Comparison of ENCODE assay signal across 20 cellular contexts in genomic region chr1:41633764-41634163, GRCh38.
A peak's percentile ranks its signal among the peaks of the same experiment; 100 is the strongest.
DNase-seq lines count a peak whose midpoint lies in the region; ATAC-seq, FAIRE-seq and TF ChIP-seq lines count a peak whose summit lies in the region.
"Had no signal": no experiment of that assay in that cellular context is flagged by ENCODE, and none has a peak within 500 bp of the region (broad histone marks: within the 10 kb centered on the region; RNA-seq: fewer than 3 reads in every experiment).

No MANE protein-coding gene starts in this region.

- no peak overlapping the region for H3K4me2 ChIP-seq in mammary epithelial cell (ENCODE audit: insufficient read depth, low read depth, low read length)
- H3K4me2 ChIP-seq in astrocyte (ENCODE audit: low read length) = peak overlapping the region; percentile 48

- H3K27ac Mint-ChIP-seq in astrocyte (ENCODE audit: unreplicated experiment) = peak overlapping the region; percentile 91
- H3K27ac Mint-ChIP-seq in stimulated activated effector memory CD8-positive, alpha-beta T cell treated with anti-CD3 and anti-CD28 coated beads, Interleukin-12 subunit alpha, Interleukin-12 subunit beta, amount 100 ng/mL, for 72 hours = peak overlapping the region; percentile 45
- H3K27ac Mint-ChIP-seq: endodermal cell, progenitor cell of endocrine pancreas had no signal

- CTCF ChIA-PET in mammary epithelial cell (lab: Charles Lee; ENCODE audit: low non-redundant PET) = no interaction called here

- dilution Hi-C loops in mammary epithelial cell (cut with HindIII; ENCODE audit: low sequenced_read_pairs) = no loop called here

- no peaks in the 10 kb centered on the region for H3K9me3 Mint-ChIP-seq in astrocyte (ENCODE audit: unreplicated experiment)
- H3K9me3 Mint-ChIP-seq in stimulated activated effector memory CD8-positive, alpha-beta T cell treated with anti-CD3 and anti-CD28 coated beads, Interleukin-12 subunit alpha, Interleukin-12 subunit beta, amount 100 ng/mL, for 72 hours = no peaks in the 10 kb centered on the region
- H3K9me3 Mint-ChIP-seq: endodermal cell; naive thymus-derived CD8-positive, alpha-beta T cell had no signal

- in situ Hi-C loops in mammary epithelial cell (cut with MboI; ENCODE audit: low sequenced_read_pairs in 2 of 2) = no loop called here

- H3K27me3 ChIP-seq in mammary epithelial cell (ENCODE audit: insufficient read depth, low read length) (no peaks in the 10 kb centered on the region), breast epithelium (no peaks in the 10 kb centered on the region), astrocyte (ENCODE audit: insufficient read depth, low read length) (no peaks in the 10 kb centered on the region), heart right ventricle (no peaks in the 10 kb centered on the region)

- peaks cover 45% of the 10 kb centered on the region for H3K4me1 Mint-ChIP-seq in astrocyte (ENCODE audit: low read depth, unreplicated experiment)
- H3K4me1 Mint-ChIP-seq in stimulated activated effector memory CD8-positive, alpha-beta T cell treated with anti-CD3 and anti-CD28 coated beads, Interleukin-12 subunit alpha, Interleukin-12 subunit beta, amount 100 ng/mL, for 72 hours = peaks cover 55% of the 10 kb centered on the region
- H3K4me1 Mint-ChIP-seq: endodermal cell had no signal

- no peak overlapping the region for H3K27ac ChIP-seq in mammary epithelial cell (ENCODE audit: insufficient read depth, low read depth, low read length)
- peak overlapping the region in 1 of 2 donors; percentile 37 for H3K27ac ChIP-seq in breast epithelium
- H3K27ac ChIP-seq in astrocyte (ENCODE audit: low read depth, low read length) = peak overlapping the region; percentile 35
- H3K27ac ChIP-seq in heart right ventricle = no peak overlapping the region

- TF ChIP-seq CTCF in mammary epithelial cell (conservative IDR thresholded peaks at IDR 0.05 in 1 of 2, IDR thresholded peaks at IDR 0.05 in 1 of 2; ENCODE audit: extremely low read depth in 1 of 2, insufficient read depth in 1 of 2, low read depth in 1 of 2, low read length in 2 of 2) (no peak), breast epithelium (IDR thresholded peaks at IDR 0.05) (no peak), astrocyte (IDR thresholded peaks at IDR 0.05; ENCODE audit: insufficient read depth, low read depth, low read length) (no peak), heart right ventricle (IDR thresholded peaks at IDR 0.05) (no peak)

- intact Hi-C loops in mammary epithelial cell (cut with micrococcal nuclease) (no loop called here), breast epithelium (cut with DNase I; ENCODE audit: low total_unique reads) (loop anchor here (1.0 kb wide), 1 partner anchor 46 kb away; no protein-coding TSS in a partner anchor), heart right ventricle (cut with DNase I) (no loop called here)

- H3K36me3 ChIP-seq in mammary epithelial cell (ENCODE audit: insufficient read depth, low read length) (no peaks in the 10 kb centered on the region), breast epithelium (no peaks in the 10 kb centered on the region), astrocyte (ENCODE audit: insufficient read depth, low read length) (no peaks in the 10 kb centered on the region), heart right ventricle (no peaks in the 10 kb centered on the region)

- no peak overlapping the region for H2AFZ ChIP-seq in mammary epithelial cell (ENCODE audit: low read depth, low read length)
- H2AFZ ChIP-seq in astrocyte (ENCODE audit: low read depth, low read length) = no peak overlapping the region

- peak; percentile 46 for DNase-seq in mammary epithelial cell
- DNase-seq in breast epithelium (ENCODE audit: low spot score in 2 of 2) = no peak
- peak; percentile 74 for DNase-seq in M059J (ENCODE audit: low read depth)
- peak; percentile 51 for DNase-seq in astrocyte (ENCODE audit: low read depth)
- DNase-seq in stimulated activated effector memory CD8-positive, alpha-beta T cell treated with anti-CD3 and anti-CD28 coated beads, Interleukin-12 subunit alpha, Interleukin-12 subunit beta, amount 100 ng/mL, for 72 hours (ENCODE audit: low spot score in 2 of 2) = no peak
- DNase-seq in NCI-H748 (lab: John Stamatoyannopoulos, UW; ENCODE audit: unreplicated experiment) = no peak
- DNase-seq in NCI-H2171 treated with DMSO at 0.1 percent for 48 hours (lab: John Stamatoyannopoulos, UW) = no peak
- DNase-seq in heart right ventricle = no peak
- DNase-seq: activated CD4-positive, CD25-positive, alpha-beta regulatory T cell treated with anti-CD3 and anti-CD28 coated beads, Interleukin-2, amount 50 U/mL, for 72 hours; anterior cingulate cortex; Caco-2; endodermal cell; naive thymus-derived CD8-positive, alpha-beta T cell; NCI-H1105 treated with DMSO at 0.1 percent for 48 hours; NCI-H524 treated with DMSO at 0.1 percent for 48 hours; SIG-M5; small intestine; stimulated activated CD4-positive, alpha-beta T cell treated with anti-CD3 and anti-CD28 coated beads, Interleukin-4, amount 100 ng/mL, for 24 hours had no signal

- no TSS peak for BruUV-seq in mammary epithelial cell (replicated peaks; lab: Mats Ljungman, UMichigan)

- H3K9ac ChIP-seq in mammary epithelial cell (ENCODE audit: insufficient read depth, low read length) = no peak overlapping the region
- H3K9ac ChIP-seq in astrocyte (ENCODE audit: low read length) = peak overlapping the region; percentile 23

- 29% methylated on average over 5 of the region's 5 CpGs for WGBS in mammary epithelial cell (ENCODE audit: low coverage, missing lambda C conversion rate)
- WGBS in heart right ventricle, 2 donors = 59 to 70% methylated on average over 5 of the region's 5 CpGs

- H3K9me3 ChIP-seq in mammary epithelial cell (replicated peaks; ENCODE audit: insufficient read depth, low read length) = no peaks in the 10 kb centered on the region
- H3K9me3 ChIP-seq in breast epithelium = no peaks in the 10 kb centered on the region
- H3K9me3 ChIP-seq in astrocyte (ENCODE audit: insufficient read depth, low read depth, low read length) = no peaks in the 10 kb centered on the region
- no peaks in the 10 kb centered on the region for H3K9me3 ChIP-seq in heart right ventricle
- H3K9me3 ChIP-seq: Caco-2 had no signal

- H4K20me1 ChIP-seq in mammary epithelial cell (ENCODE audit: insufficient read depth, low read length) (no peaks in the 10 kb centered on the region), astrocyte (ENCODE audit: insufficient read depth, low read length) (no peaks in the 10 kb centered on the region)

- H3K4me3 ChIP-seq in mammary epithelial cell (replicated peaks in 1 of 3; ENCODE audit: insufficient read depth in 1 of 3, low read depth in 2 of 3, low read length in 3 of 3) = no peak overlapping the region
- H3K4me3 ChIP-seq in breast epithelium = no peak overlapping the region
- H3K4me3 ChIP-seq in astrocyte (ENCODE audit: insufficient read depth, low read depth, low read length) = no peak overlapping the region
- no peak overlapping the region for H3K4me3 ChIP-seq in heart right ventricle

- TF ChIP-seq POLR2A in breast epithelium (IDR thresholded peaks at IDR 0.05) = no peak

- no peaks in the 10 kb centered on the region for H3K36me3 Mint-ChIP-seq in astrocyte (ENCODE audit: low read depth, unreplicated experiment)
- H3K36me3 Mint-ChIP-seq in stimulated activated effector memory CD8-positive, alpha-beta T cell treated with anti-CD3 and anti-CD28 coated beads, Interleukin-12 subunit alpha, Interleukin-12 subunit beta, amount 100 ng/mL, for 72 hours = peaks cover 38% of the 10 kb centered on the region

- H3K79me2 ChIP-seq in mammary epithelial cell (ENCODE audit: insufficient read depth, low read length) (no peaks in the 10 kb centered on the region), astrocyte (ENCODE audit: insufficient read depth, low read length) (peaks cover 54% of the 10 kb centered on the region)

- H3K4me3 Mint-ChIP-seq in astrocyte (ENCODE audit: unreplicated experiment) = no peak overlapping the region
- H3K4me3 Mint-ChIP-seq in stimulated activated effector memory CD8-positive, alpha-beta T cell treated with anti-CD3 and anti-CD28 coated beads, Interleukin-12 subunit alpha, Interleukin-12 subunit beta, amount 100 ng/mL, for 72 hours = peak overlapping the region; percentile 10
- H3K4me3 Mint-ChIP-seq: endodermal cell; naive thymus-derived CD8-positive, alpha-beta T cell had no signal

- H3K4me1 ChIP-seq in mammary epithelial cell (ENCODE audit: insufficient read depth, low read length) (peaks cover 19% of the 10 kb centered on the region), breast epithelium (no peaks in the 10 kb centered on the region), astrocyte (ENCODE audit: insufficient read depth, low read length) (peaks cover 55% of the 10 kb centered on the region), heart right ventricle (peaks cover 0 to 4% (median 0%) of the 10 kb centered on the region in 9 donors)
- H3K4me1 ChIP-seq: Caco-2 had no signal

- no peak for ATAC-seq in stimulated activated effector memory CD8-positive, alpha-beta T cell treated with anti-CD3 and anti-CD28 coated beads, Interleukin-12 subunit alpha, Interleukin-12 subunit beta, amount 100 ng/mL, for 72 hours
- ATAC-seq in heart right ventricle = no peak
- ATAC-seq: naive thymus-derived CD8-positive, alpha-beta T cell had no signal

- FAIRE-seq in astrocyte (lab: Jason Lieb, UNC) = no peak
- FAIRE-seq: islet of Langerhans, small intestine had no signal

- no peaks in the 10 kb centered on the region for H3K27me3 Mint-ChIP-seq in astrocyte (ENCODE audit: low read depth, unreplicated experiment)
- H3K27me3 Mint-ChIP-seq: naive thymus-derived CD8-positive, alpha-beta T cell had no signal

Comparison
In these comparisons a context has a peak if more than half of its experiments do, and no peak if none do; other contexts are left out.
1. DNase-seq: peak in mammary epithelial cell (single experiment), M059J (single experiment) and astrocyte (single experiment); none in breast epithelium (0 of 2), stimulated activated effector memory CD8-positive, alpha-beta T cell treated with anti-CD3 and anti-CD28 coated beads, Interleukin-12 subunit alpha, Interleukin-12 subunit beta, amount 100 ng/mL, for 72 hours (0 of 2), NCI-H748 (single experiment), NCI-H2171 treated with DMSO at 0.1 percent for 48 hours (single experiment) and heart right ventricle (0 of 2).